13 cellular contexts compared by ENCODE assay signal in the genomic region with DNA sequence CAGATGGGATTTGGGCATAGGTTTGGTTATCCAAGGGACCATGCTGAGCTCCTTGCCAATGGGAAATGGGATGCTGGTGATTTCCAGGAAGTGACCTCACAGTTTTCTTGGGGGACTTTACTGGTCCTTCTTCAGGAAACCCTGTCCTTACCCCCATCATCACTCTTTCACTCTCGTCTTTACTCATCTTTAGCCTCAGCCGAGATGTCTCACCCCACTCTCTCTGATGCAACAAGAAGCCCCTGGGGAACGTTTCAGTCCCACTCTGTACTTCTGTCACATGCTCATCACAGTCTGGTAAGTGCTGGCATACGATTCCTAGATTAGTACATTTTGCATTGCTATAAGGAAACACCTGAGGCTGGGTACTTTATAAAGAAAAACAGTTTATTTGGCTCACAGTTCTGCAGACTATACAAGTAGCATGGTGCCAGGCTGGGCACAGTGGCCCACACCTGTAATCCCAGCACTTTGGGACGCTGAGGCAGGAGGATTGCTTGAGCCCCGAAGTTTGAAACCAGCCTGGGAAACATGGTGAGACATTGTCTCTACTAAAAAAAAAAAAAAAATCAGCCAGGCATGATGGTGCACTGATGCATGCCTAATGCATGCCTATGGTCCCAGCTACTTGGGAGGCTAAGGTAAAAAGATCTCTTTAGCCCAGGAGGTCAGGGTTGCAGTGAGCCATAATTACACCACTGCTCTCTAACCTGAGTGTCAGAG.
DNase-seq lines count a peak whose midpoint lies in the region; ATAC-seq and TF ChIP-seq lines count a peak whose summit lies in the region.
"Had no signal": no experiment of that assay in that cellular context is flagged by ENCODE, and none has a peak within 500 bp of the region (broad histone marks: within the 10 kb centered on the region; RNA-seq: fewer than 3 reads in every experiment).

No MANE protein-coding gene starts in this region.

- peak; percentile 93 for ATAC-seq in GM19452 (IDR thresholded peaks at IDR 0.05; ENCODE audit: unreplicated experiment)
- peak; percentile 91 for ATAC-seq in HG02938 (IDR thresholded peaks at IDR 0.05; ENCODE audit: unreplicated experiment)
- no peak for ATAC-seq in Right ventricle myocardium superior (ENCODE audit: poor library complexity)
- ATAC-seq: GM23338 had no signal

- H3K27ac ChIP-seq in suprapubic skin: no peak overlapping the region
- H3K27ac ChIP-seq: colonic mucosa had no signal

- H3K27me3 ChIP-seq in suprapubic skin: no peaks in the 10 kb centered on the region
- H3K27me3 ChIP-seq: colonic mucosa had no signal

- intact Hi-C loops in Right ventricle myocardium superior (cut with DNase I): no loop called here

- H3K36me3 ChIP-seq in suprapubic skin: peaks cover 5% of the 10 kb centered on the region
- H3K36me3 ChIP-seq: colonic mucosa had no signal

- TF ChIP-seq POLR2A in suprapubic skin (IDR thresholded peaks at IDR 0.05): no peak

- WGBS in suprapubic skin: 77% methylated on average over 6 of the region's 6 CpGs

- H3K9me3 ChIP-seq in suprapubic skin: no peaks in the 10 kb centered on the region
- H3K9me3 ChIP-seq: colonic mucosa had no signal

- in situ Hi-C loops in GM13977 (cut with MboI; ENCODE audit: low pct_unique_long_range_greater_than_20kb, low sequenced_read_pairs, unreplicated experiment): no loop called here

- TF ChIP-seq EP300 in suprapubic skin (IDR thresholded peaks at IDR 0.05): no peak

- DNase-seq in GM13977 (ENCODE audit: low spot score) (peak; percentile 54), NAMALWA (ENCODE audit: low spot score) (peak; percentile 78), suprapubic skin (ENCODE audit: low spot score in 2 of 2) (no peak), Right ventricle myocardium superior (no peak), AG08395 (ENCODE audit: low spot score) (no peak)
- no peak for DNase-seq in stimulated activated CD4-positive, alpha-beta T cell treated with anti-CD3 and anti-CD28 coated beads, Interleukin-12 subunit alpha, Interleukin-12 subunit beta, amount 100 ng/mL, for 4 hours
- DNase-seq: CD8-positive, alpha-beta memory T cell; colonic mucosa; mesendoderm; stimulated activated CD8-positive, alpha-beta memory T cell treated with anti-CD3 and anti-CD28 coated beads, Interleukin-4, amount 100 ng/mL, for 48 hours had no signal

- TF ChIP-seq CTCF in GM13977 (IDR thresholded peaks at IDR 0.05; ENCODE audit: extremely low read depth, insufficient read depth, missing control alignments): no peak
- TF ChIP-seq CTCF in suprapubic skin (IDR thresholded peaks at IDR 0.05): no peak

- H3K4me3 ChIP-seq in suprapubic skin: no peak overlapping the region
- H3K4me3 ChIP-seq: colonic mucosa, GM23338 had no signal

- no peaks in the 10 kb centered on the region for H3K4me1 ChIP-seq in suprapubic skin
- H3K4me1 ChIP-seq: colonic mucosa had no signal

Comparison
In these comparisons a context has a peak if more than half of its experiments do, and no peak if none do; other contexts are left out.
1. DNase-seq: peak in GM13977 (single experiment) and NAMALWA (single experiment); none in stimulated activated CD4-positive, alpha-beta T cell treated with anti-CD3 and anti-CD28 coated beads, Interleukin-12 subunit alpha, Interleukin-12 subunit beta, amount 100 ng/mL, for 4 hours (single experiment), suprapubic skin (0 of 2), Right ventricle myocardium superior (single experiment) and AG08395 (single experiment).